ENCODE assay signal across 11 cellular contexts in the genomic region with DNA sequence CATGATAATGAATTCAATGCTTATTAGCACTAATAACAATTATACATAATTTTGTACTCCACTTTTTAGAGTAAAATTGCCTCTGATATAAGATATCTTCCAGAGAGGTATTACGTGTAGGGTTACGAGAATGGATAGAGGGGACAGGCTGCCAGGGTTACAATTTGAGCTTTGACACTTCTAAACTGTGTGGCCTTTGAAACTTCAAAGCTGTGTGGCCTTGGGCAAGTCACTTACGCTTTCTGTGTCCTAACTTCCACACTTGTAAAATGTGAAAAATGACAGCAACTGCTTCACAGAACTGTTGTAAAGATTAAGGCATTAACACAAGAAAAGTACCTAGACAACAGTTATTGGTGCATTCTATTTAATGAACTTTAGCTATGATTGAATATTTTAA.
"Had no signal": no experiment of that assay in that cellular context is flagged by ENCODE, and none has a peak within 500 bp of the region (broad histone marks: within the 10 kb centered on the region; RNA-seq: fewer than 3 reads in every experiment).

No MANE protein-coding gene starts in this region.

- H3K4me2 ChIP-seq: GM23338 had no signal

- H2AFZ ChIP-seq: GM23248, GM23338 had no signal

- DNase-seq: GM23248, GOT3, H7, H9, HCEC 1CT, HFFc6 had no signal

- H3K27ac Mint-ChIP-seq: GM23338, H9, HFFc6 had no signal

- H3K36me3 ChIP-seq: HAP-1 had no signal

- FAIRE-seq: H1, H54 had no signal

- H3K9me3 Mint-ChIP-seq: GM23338, H9, HFFc6 had no signal

- H3K9ac ChIP-seq: GM23248 had no signal

- H3K4me3 Mint-ChIP-seq: GM23338, H9, HFFc6 had no signal

- H3K4me1 ChIP-seq: HAP-1 had no signal

- ATAC-seq: GM23338, HCT116 had no signal

- H3K4me3 ChIP-seq: GM23248, GM23338, HAP-1 had no signal

- H3K9me3 ChIP-seq: HAP-1 had no signal

- H3K27ac ChIP-seq: GM23248 had no signal

- H3K4me1 Mint-ChIP-seq: H9 had no signal
